ENCODE assay signal across 26 cellular contexts in the genomic region with DNA sequence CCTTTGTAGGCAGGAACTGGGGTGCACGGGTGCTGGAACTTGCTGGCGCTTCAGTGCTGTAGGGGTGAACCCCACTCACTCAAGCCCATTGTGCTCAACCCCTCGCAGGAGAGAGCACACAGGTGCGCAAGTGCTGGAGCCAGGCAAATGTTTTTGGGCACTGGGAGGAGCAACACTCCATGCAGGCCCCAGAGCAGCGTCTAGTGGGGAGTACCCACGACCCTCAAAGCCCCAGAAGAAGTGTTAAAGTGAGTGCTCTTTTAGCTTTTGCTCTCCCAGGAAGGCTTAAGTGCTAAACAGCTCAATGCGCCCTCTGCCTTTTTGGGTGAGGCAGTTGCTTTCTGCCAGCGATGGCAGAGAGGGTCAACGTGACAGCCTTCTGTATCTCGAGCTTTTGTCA.
"Had no signal": no experiment of that assay in that cellular context is flagged by ENCODE, and none has a peak within 500 bp of the region (broad histone marks: within the 10 kb centered on the region; RNA-seq: fewer than 3 reads in every experiment).

No MANE protein-coding gene starts in this region.

- ATAC-seq: activated CD8-positive, alpha-beta memory T cell treated with anti-CD3 and anti-CD28 coated beads, Interleukin-2, amount 10 ng/mL, durations not matched to agents 7 days and 5 days; activated CD8-positive, alpha-beta T cell treated with anti-CD3 and anti-CD28 coated beads for 36 hours; activated naive CD8-positive, alpha-beta T cell treated with anti-CD3 and anti-CD28 coated beads, Interleukin-2, amount 50 U/mL, for 24 hours; body of pancreas; esophagus mucosa; left lung; right lobe of liver; stimulated activated naive B cell treated with anti-CD40 and anti-IgM and Interleukin-4, amounts not matched to agents 10 μg/mL and 1 μg/mL and 100 μg/mL, for 72 hours had no signal

- H3K27me3 Mint-ChIP-seq: activated CD4-positive, alpha-beta T cell treated with anti-CD3 and anti-CD28 coated beads, Interleukin-2, amount 10 ng/mL, durations not matched to agents 7 days and 5 days; activated CD8-positive, alpha-beta memory T cell treated with anti-CD3 and anti-CD28 coated beads, Interleukin-2, amount 10 ng/mL, durations not matched to agents 7 days and 5 days; activated CD8-positive, alpha-beta T cell treated with anti-CD3 and anti-CD28 coated beads for 36 hours; activated naive CD8-positive, alpha-beta T cell treated with anti-CD3 and anti-CD28 coated beads, Interleukin-2, amount 50 U/mL, for 24 hours; naive B cell; stimulated activated naive B cell treated with anti-CD40 and anti-IgM and Interleukin-4, amounts not matched to agents 10 μg/mL and 1 μg/mL and 100 μg/mL, for 72 hours; type B pancreatic cell had no signal

- H3K27ac Mint-ChIP-seq: activated CD4-positive, alpha-beta T cell treated with anti-CD3 and anti-CD28 coated beads, Interleukin-2, amount 10 ng/mL, durations not matched to agents 7 days and 5 days; activated CD8-positive, alpha-beta memory T cell treated with anti-CD3 and anti-CD28 coated beads, Interleukin-2, amount 10 ng/mL, durations not matched to agents 7 days and 5 days; activated CD8-positive, alpha-beta T cell treated with anti-CD3 and anti-CD28 coated beads for 36 hours; activated naive CD8-positive, alpha-beta T cell treated with anti-CD3 and anti-CD28 coated beads, Interleukin-2, amount 50 U/mL, for 24 hours; immature natural killer cell; naive B cell; stimulated activated naive B cell treated with anti-CD40 and anti-IgM and Interleukin-4, amounts not matched to agents 10 μg/mL and 1 μg/mL and 100 μg/mL, for 72 hours; T-helper 1 cell treated with Interleukin-12 subunit alpha and Interleukin-12 subunit beta and Interleukin-4 antibody, amounts not matched to agents 30 μg/mL and 1 μg/mL, for 36 hours; type B pancreatic cell had no signal

- H3K27me3 ChIP-seq: body of pancreas, left lung, right lobe of liver had no signal

- DNase-seq: activated CD4-positive, alpha-beta T cell treated with anti-CD3 and anti-CD28 coated beads, Interleukin-2, amount 10 ng/mL, durations not matched to agents 7 days and 5 days; activated CD8-positive, alpha-beta memory T cell treated with anti-CD3 and anti-CD28 coated beads, Interleukin-2, amount 10 ng/mL, durations not matched to agents 7 days and 5 days; activated CD8-positive, alpha-beta T cell treated with anti-CD3 and anti-CD28 coated beads for 36 hours; activated gamma-delta T cell; activated naive CD4-positive, alpha-beta T cell treated with anti-CD3 and anti-CD28 coated beads, Interleukin-2, amount 50 U/mL, for 16 hours; activated naive CD8-positive, alpha-beta T cell treated with anti-CD3 and anti-CD28 coated beads, Interleukin-2, amount 50 U/mL, for 24 hours; activated T-cell treated with anti-CD3 and anti-CD28 coated beads for 4 hours; body of pancreas; dermis blood vessel endothelial cell; effector CD8-positive, alpha-beta T cell; foreskin melanocyte; immature natural killer cell; kidney glomerular epithelial cell; left lung; mammary epithelial cell; naive B cell; nucleus accumbens; right lobe of liver; small intestine; stimulated activated CD4-positive, alpha-beta T cell treated with anti-CD3 and anti-CD28 coated beads, Interleukin-15, amount 100 ng/mL, for 24 hours; stimulated activated CD8-positive, alpha-beta memory T cell treated with anti-CD3 and anti-CD28 coated beads, Interleukin-4, amount 100 ng/mL, for 48 hours; stimulated activated naive B cell treated with anti-CD40 and anti-IgM and Interleukin-4, amounts not matched to agents 10 μg/mL and 1 μg/mL and 100 μg/mL, for 72 hours had no signal

- H3K4me3 ChIP-seq: body of pancreas, left lung, right lobe of liver had no signal

- H3K36me3 Mint-ChIP-seq: activated CD8-positive, alpha-beta memory T cell treated with anti-CD3 and anti-CD28 coated beads, Interleukin-2, amount 10 ng/mL, durations not matched to agents 7 days and 5 days; immature natural killer cell; naive B cell; stimulated activated naive B cell treated with anti-CD40 and anti-IgM and Interleukin-4, amounts not matched to agents 10 μg/mL and 1 μg/mL and 100 μg/mL, for 72 hours; type B pancreatic cell had no signal

- H3K27ac ChIP-seq: body of pancreas, left lung, parathyroid adenoma, right lobe of liver had no signal

- H3K4me1 ChIP-seq: body of pancreas, left lung, parathyroid adenoma, right lobe of liver had no signal

- H3K4me3 Mint-ChIP-seq: activated CD4-positive, alpha-beta T cell treated with anti-CD3 and anti-CD28 coated beads, Interleukin-2, amount 10 ng/mL, durations not matched to agents 7 days and 5 days; activated CD8-positive, alpha-beta memory T cell treated with anti-CD3 and anti-CD28 coated beads, Interleukin-2, amount 10 ng/mL, durations not matched to agents 7 days and 5 days; activated CD8-positive, alpha-beta T cell treated with anti-CD3 and anti-CD28 coated beads for 36 hours; activated naive CD8-positive, alpha-beta T cell treated with anti-CD3 and anti-CD28 coated beads, Interleukin-2, amount 50 U/mL, for 24 hours; immature natural killer cell; naive B cell; stimulated activated naive B cell treated with anti-CD40 and anti-IgM and Interleukin-4, amounts not matched to agents 10 μg/mL and 1 μg/mL and 100 μg/mL, for 72 hours; T-helper 1 cell treated with Interleukin-12 subunit alpha and Interleukin-12 subunit beta and Interleukin-4 antibody, amounts not matched to agents 30 μg/mL and 1 μg/mL, for 36 hours; type B pancreatic cell had no signal

- H3K4me1 Mint-ChIP-seq: activated CD4-positive, alpha-beta T cell treated with anti-CD3 and anti-CD28 coated beads, Interleukin-2, amount 10 ng/mL, durations not matched to agents 7 days and 5 days; activated CD8-positive, alpha-beta memory T cell treated with anti-CD3 and anti-CD28 coated beads, Interleukin-2, amount 10 ng/mL, durations not matched to agents 7 days and 5 days; activated naive CD8-positive, alpha-beta T cell treated with anti-CD3 and anti-CD28 coated beads, Interleukin-2, amount 50 U/mL, for 24 hours; immature natural killer cell; naive B cell; stimulated activated naive B cell treated with anti-CD40 and anti-IgM and Interleukin-4, amounts not matched to agents 10 μg/mL and 1 μg/mL and 100 μg/mL, for 72 hours had no signal

- H3K36me3 ChIP-seq: left lung, right lobe of liver had no signal

- H3K9me3 ChIP-seq: body of pancreas, right lobe of liver had no signal
